In the genomic region with DNA sequence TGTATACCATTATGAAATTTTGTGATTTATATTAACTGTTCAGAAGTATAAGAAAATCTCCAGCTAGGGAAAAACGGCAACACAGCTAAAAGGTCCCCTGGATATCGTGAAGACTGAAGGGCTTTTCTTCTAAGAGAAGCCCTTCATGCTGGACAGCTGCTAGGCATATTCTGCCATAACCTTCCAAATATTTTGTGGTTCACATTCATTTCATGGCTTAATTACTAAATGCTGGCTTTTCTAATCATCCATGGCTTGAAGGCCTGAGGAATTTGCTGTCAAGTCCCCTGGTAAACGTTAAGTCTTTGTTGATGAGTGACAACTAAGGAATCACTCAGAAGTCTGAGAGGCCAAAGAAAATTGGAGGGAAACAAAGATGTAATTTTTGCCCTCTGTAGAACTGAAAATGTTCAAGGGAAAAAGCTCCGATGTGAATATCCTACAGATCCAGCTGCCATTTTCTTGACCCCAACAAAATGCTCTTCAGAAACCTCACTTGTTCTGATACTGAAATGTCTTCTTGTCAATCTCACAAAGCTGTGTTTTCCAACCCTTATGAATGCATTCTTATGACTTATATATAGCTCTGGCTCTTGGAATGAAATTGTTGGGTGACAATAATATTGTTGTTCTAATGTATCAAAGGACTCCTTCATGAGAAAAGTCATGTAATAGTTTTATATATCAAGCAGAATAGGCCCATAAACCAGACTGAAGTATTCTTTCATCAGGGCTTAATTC, we compare ENCODE assay signal across 29 cellular contexts.
DNase-seq lines count a peak whose midpoint lies in the region; ATAC-seq lines count a peak whose summit lies in the region.
"Had no signal": no experiment of that assay in that cellular context is flagged by ENCODE, and none has a peak within 500 bp of the region (broad histone marks: within the 10 kb centered on the region; RNA-seq: fewer than 3 reads in every experiment).

No MANE protein-coding gene starts in this region.

- H3K9me3 ChIP-seq in adipocyte (ENCODE audit: control insufficient read depth, low read length) = peaks cover 8% of the 10 kb centered on the region
- no peaks in the 10 kb centered on the region for H3K9me3 ChIP-seq in skeletal muscle satellite cell (replicated peaks; ENCODE audit: low read length)
- H3K9me3 ChIP-seq: adrenal gland, neutrophil, prostate gland, SJSA1, upper lobe of left lung had no signal

- H3K9ac ChIP-seq in adipocyte (ENCODE audit: low read length) (no peak overlapping the region), skeletal muscle satellite cell (ENCODE audit: low read depth, low read length) (no peak overlapping the region)

- no peak for ATAC-seq in left colon
- ATAC-seq: activated T-cell treated with anti-CD3 and anti-CD28 coated beads, Interleukin-2, amount 50 U/mL, for 4 hours; left lobe of liver; stimulated activated memory B cell treated with anti-CD40 and anti-IgM and Interleukin-4, amounts not matched to agents 10 μg/mL and 1 μg/mL and 100 μg/mL, for 72 hours had no signal

- intact Hi-C loops in left colon (cut with DNase I, micrococcal nuclease) = no loop called here

- DNase-seq in COLO829 (ENCODE audit: low spot score) (peak; percentile 78), adipocyte (ENCODE audit: low read depth) (peak; percentile 57), globus pallidus (ENCODE audit: low spot score) (peak; percentile 47), EL (no peak), left colon (no peak)
- DNase-seq in T-helper 2 cell treated with Interferon-gamma antibody and Interleukin-4, amounts not matched to agents 5 μg/mL and 100 μg/mL, for 36 hours (ENCODE audit: low spot score) = no peak
- no peak for DNase-seq in activated effector memory CD4-positive, alpha-beta T cell treated with Interleukin-2 at 50 U/mL for 16 hours
- DNase-seq: activated B cell treated with CpG ODN at 0.5 μM for 24 hours; activated naive CD4-positive, alpha-beta T cell treated with Interleukin-2 at 50 U/mL for 16 hours; activated T-cell treated with anti-CD3 and anti-CD28 coated beads, Interleukin-2, amount 50 U/mL, for 4 hours; adrenal gland; DMS79; HFFc6; mesendoderm; NCI-H1048; NCI-H1694 treated with DMSO at 0.1 percent for 48 hours; NCI-H446; NCI-H774; RPMI8226; T-helper 1 cell; upper lobe of left lung had no signal

- H3K4me1 ChIP-seq in adipocyte (ENCODE audit: control insufficient read depth, insufficient read depth, low read length) (peaks cover 21% of the 10 kb centered on the region), skeletal muscle satellite cell (ENCODE audit: control insufficient read depth, insufficient read depth, low read length) (peaks cover 25% of the 10 kb centered on the region)
- H3K4me1 ChIP-seq: prostate gland, SJSA1 had no signal

- H3K36me3 ChIP-seq in adipocyte (ENCODE audit: control insufficient read depth, insufficient read depth, low read length, severe bottlenecking) (no peaks in the 10 kb centered on the region), skeletal muscle satellite cell (ENCODE audit: insufficient read depth, low read length) (no peaks in the 10 kb centered on the region)
- H3K36me3 ChIP-seq: adrenal gland, neutrophil, prostate gland, SJSA1, upper lobe of left lung had no signal

- peaks cover 7% of the 10 kb centered on the region for H3K9me3 Mint-ChIP-seq in T-helper 2 cell treated with Interferon-gamma antibody and Interleukin-4, amounts not matched to agents 5 μg/mL and 100 μg/mL, for 36 hours
- H3K9me3 Mint-ChIP-seq: HFFc6 had no signal

- no peaks in the 10 kb centered on the region for H3K36me3 Mint-ChIP-seq in T-helper 2 cell treated with Interferon-gamma antibody and Interleukin-4, amounts not matched to agents 5 μg/mL and 100 μg/mL, for 36 hours (ENCODE audit: low read depth)
- H3K36me3 Mint-ChIP-seq: brain had no signal

- H3K4me3 ChIP-seq in adipocyte (ENCODE audit: low read length) = no peak overlapping the region
- no peak overlapping the region for H3K4me3 ChIP-seq in skeletal muscle satellite cell (ENCODE audit: low read length)
- H3K4me3 ChIP-seq: adrenal gland, prostate gland, SJSA1, upper lobe of left lung had no signal

- no peak overlapping the region for H3K4me3 Mint-ChIP-seq in T-helper 2 cell treated with Interferon-gamma antibody and Interleukin-4, amounts not matched to agents 5 μg/mL and 100 μg/mL, for 36 hours
- H3K4me3 Mint-ChIP-seq: activated B cell treated with CpG ODN at 0.5 μM for 24 hours; activated T-cell treated with anti-CD3 and anti-CD28 coated beads, Interleukin-2, amount 50 U/mL, for 4 hours; brain; HFFc6; IgD-negative memory B cell; stimulated activated memory B cell treated with anti-CD40 and anti-IgM and Interleukin-4, amounts not matched to agents 10 μg/mL and 1 μg/mL and 100 μg/mL, for 72 hours had no signal

- peaks cover 2% of the 10 kb centered on the region for H3K27me3 Mint-ChIP-seq in T-helper 2 cell treated with Interferon-gamma antibody and Interleukin-4, amounts not matched to agents 5 μg/mL and 100 μg/mL, for 36 hours (ENCODE audit: low read depth)
- H3K27me3 Mint-ChIP-seq: activated B cell treated with CpG ODN at 0.5 μM for 24 hours; brain; IgD-negative memory B cell; stimulated activated memory B cell treated with anti-CD40 and anti-IgM and Interleukin-4, amounts not matched to agents 10 μg/mL and 1 μg/mL and 100 μg/mL, for 72 hours had no signal

- H3K27me3 ChIP-seq in adipocyte (replicated peaks; ENCODE audit: control insufficient read depth, insufficient read depth, low read length) (no peaks in the 10 kb centered on the region), skeletal muscle satellite cell (ENCODE audit: control insufficient read depth, insufficient read depth, low read length) (no peaks in the 10 kb centered on the region)
- H3K27me3 ChIP-seq: adrenal gland, neutrophil, SJSA1, upper lobe of left lung had no signal

- H3K4me1 Mint-ChIP-seq in T-helper 2 cell treated with Interferon-gamma antibody and Interleukin-4, amounts not matched to agents 5 μg/mL and 100 μg/mL, for 36 hours (ENCODE audit: low read depth) = no peaks in the 10 kb centered on the region
- H3K4me1 Mint-ChIP-seq: activated B cell treated with CpG ODN at 0.5 μM for 24 hours; stimulated activated memory B cell treated with anti-CD40 and anti-IgM and Interleukin-4, amounts not matched to agents 10 μg/mL and 1 μg/mL and 100 μg/mL, for 72 hours had no signal

- H3K4me2 ChIP-seq in skeletal muscle satellite cell (ENCODE audit: low read length) = peak overlapping the region; percentile 16

- H3K27ac Mint-ChIP-seq in T-helper 2 cell treated with Interferon-gamma antibody and Interleukin-4, amounts not matched to agents 5 μg/mL and 100 μg/mL, for 36 hours = no peak overlapping the region
- H3K27ac Mint-ChIP-seq: activated B cell treated with CpG ODN at 0.5 μM for 24 hours; HFFc6; IgD-negative memory B cell; stimulated activated memory B cell treated with anti-CD40 and anti-IgM and Interleukin-4, amounts not matched to agents 10 μg/mL and 1 μg/mL and 100 μg/mL, for 72 hours had no signal

Comparison
In these comparisons a context has a peak if more than half of its experiments do, and no peak if none do; other contexts are left out.
1. DNase-seq: peak in COLO829 (single experiment), adipocyte (single experiment) and globus pallidus (single experiment); none in T-helper 2 cell treated with Interferon-gamma antibody and Interleukin-4, amounts not matched to agents 5 μg/mL and 100 μg/mL, for 36 hours (single experiment), EL (single experiment), activated effector memory CD4-positive, alpha-beta T cell treated with Interleukin-2 at 50 U/mL for 16 hours (single experiment) and left colon (0 of 2).